21 cellular contexts compared by ENCODE assay signal in genomic region chr7:158007697-158008257, GRCh38.
DNase-seq lines count a peak whose midpoint lies in the region; ATAC-seq and TF ChIP-seq lines count a peak whose summit lies in the region.
"Had no signal": no experiment of that assay in that cellular context is flagged by ENCODE, and none has a peak within 500 bp of the region (broad histone marks: within the 10 kb centered on the region; RNA-seq: fewer than 3 reads in every experiment).

No MANE protein-coding gene starts in this region.

- no peak overlapping the region for H4K12ac ChIP-seq in trophoblast cell (ENCODE audit: low read depth, low read length)

- H3K36me3 ChIP-seq in trophoblast cell (ENCODE audit: control insufficient read depth in 1 of 2, insufficient read depth in 2 of 2, low read length in 2 of 2) (no peaks in the 10 kb centered on the region), adrenal gland (replicated peaks in 1 of 2) (no peaks in the 10 kb centered on the region)

- H3K79me2 ChIP-seq in trophoblast cell (ENCODE audit: control insufficient read depth, insufficient read depth, low read length, poor library complexity) = no peaks in the 10 kb centered on the region

- no peak overlapping the region for H2BK120ac ChIP-seq in trophoblast cell (ENCODE audit: insufficient read depth, low read length, poor library complexity)

- H3K4me1 ChIP-seq in trophoblast cell (ENCODE audit: control insufficient read depth in 1 of 2, insufficient read depth in 2 of 2, low read length in 2 of 2) (no peaks in the 10 kb centered on the region), adrenal gland (replicated peaks in 1 of 2) (no peaks in the 10 kb centered on the region)
- H3K4me1 ChIP-seq: Caco-2 had no signal

- H4K8ac ChIP-seq in trophoblast cell (ENCODE audit: low read depth, low read length) = no peak overlapping the region

- H3K4me3 Mint-ChIP-seq in activated naive CD8-positive, alpha-beta T cell treated with anti-CD3 and anti-CD28 coated beads, Interleukin-2, amount 50 U/mL, for 24 hours = no peak overlapping the region
- H3K4me3 Mint-ChIP-seq in activated naive CD8-positive, alpha-beta T cell treated with anti-CD3 and anti-CD28 coated beads for 36 hours = no peak overlapping the region
- H3K4me3 Mint-ChIP-seq: CD4-positive, alpha-beta T cell had no signal

- H3K4me3 ChIP-seq in iPS-18c (ENCODE audit: insufficient read depth, low read depth, low read length) (peak overlapping the region; percentile 28; the same call in 1 of the 2 replicates), trophoblast cell (ENCODE audit: low read depth, low read length) (peak overlapping the region; percentile 30), adrenal gland (no peak overlapping the region)
- H3K4me3 ChIP-seq: GM23248 had no signal

- no peaks in the 10 kb centered on the region for H3K27me3 ChIP-seq in trophoblast cell (ENCODE audit: insufficient read depth, low read length)
- H3K27me3 ChIP-seq in adrenal gland = no peaks in the 10 kb centered on the region

- no peak overlapping the region for H3K23ac ChIP-seq in trophoblast cell (ENCODE audit: low read length)

- no peak overlapping the region for H2AK5ac ChIP-seq in trophoblast cell (ENCODE audit: low read length)

- ATAC-seq in activated naive CD8-positive, alpha-beta T cell treated with anti-CD3 and anti-CD28 coated beads, Interleukin-2, amount 50 U/mL, for 24 hours = peak; percentile 35

- no peak overlapping the region for H3K27ac ChIP-seq in trophoblast cell (ENCODE audit: low read depth, low read length)
- no peak overlapping the region for H3K27ac ChIP-seq in adrenal gland
- H3K27ac ChIP-seq: 22Rv1, GM23248, KMS-11 had no signal

- H3K36me3 Mint-ChIP-seq in activated naive CD8-positive, alpha-beta T cell treated with anti-CD3 and anti-CD28 coated beads, Interleukin-2, amount 50 U/mL, for 24 hours (ENCODE audit: low read depth) = no peaks in the 10 kb centered on the region
- no peaks in the 10 kb centered on the region for H3K36me3 Mint-ChIP-seq in activated naive CD8-positive, alpha-beta T cell treated with anti-CD3 and anti-CD28 coated beads for 36 hours

- H3K4me2 ChIP-seq in trophoblast cell (ENCODE audit: low read length) = no peak overlapping the region
- H3K4me2 ChIP-seq: KMS-11 had no signal

- WGBS in trophoblast cell (ENCODE audit: extremely low coverage, insufficient coverage, insufficient read length) = no CpG with 5 or more reads among the region's 5 CpGs
- 58 to 80% (median 71%) methylated on average over 5 of the region's 5 CpGs for WGBS in adrenal gland, 4 donors

- no peak overlapping the region for H3K14ac ChIP-seq in trophoblast cell (ENCODE audit: low read length)

- H3K27ac Mint-ChIP-seq in activated naive CD8-positive, alpha-beta T cell treated with anti-CD3 and anti-CD28 coated beads, Interleukin-2, amount 50 U/mL, for 24 hours = no peak overlapping the region
- no peak overlapping the region for H3K27ac Mint-ChIP-seq in activated naive CD8-positive, alpha-beta T cell treated with anti-CD3 and anti-CD28 coated beads for 36 hours
- H3K27ac Mint-ChIP-seq: CD4-positive, alpha-beta T cell had no signal

- intact Hi-C loops in adrenal gland (cut with DNase I) = no loop called here

- no peak overlapping the region for H3K18ac ChIP-seq in trophoblast cell (ENCODE audit: low read length)

- peaks cover 8% of the 10 kb centered on the region for H3K4me1 Mint-ChIP-seq in activated naive CD8-positive, alpha-beta T cell treated with anti-CD3 and anti-CD28 coated beads, Interleukin-2, amount 50 U/mL, for 24 hours
- H3K4me1 Mint-ChIP-seq in activated naive CD8-positive, alpha-beta T cell treated with anti-CD3 and anti-CD28 coated beads for 36 hours = peaks cover 10% of the 10 kb centered on the region

- H2AFZ ChIP-seq in trophoblast cell (ENCODE audit: insufficient read depth, low read length, poor library complexity) = no peak overlapping the region
- H2AFZ ChIP-seq: GM23248 had no signal

- peaks cover 44% of the 10 kb centered on the region for H3K9me3 ChIP-seq in iPS-18c (ENCODE audit: control insufficient read depth, insufficient read depth, low read length)
- no peaks in the 10 kb centered on the region for H3K9me3 ChIP-seq in trophoblast cell (ENCODE audit: insufficient read depth, low read depth, low read length)
- H3K9me3 ChIP-seq in adrenal gland (replicated peaks in 1 of 3) = no peaks in the 10 kb centered on the region
- H3K9me3 ChIP-seq: Caco-2 had no signal

- no peak for TF ChIP-seq CTCF in adrenal gland (IDR thresholded peaks at IDR 0.05)

- peaks cover 2% of the 10 kb centered on the region for H3K27me3 Mint-ChIP-seq in activated naive CD8-positive, alpha-beta T cell treated with anti-CD3 and anti-CD28 coated beads, Interleukin-2, amount 50 U/mL, for 24 hours
- H3K27me3 Mint-ChIP-seq in activated naive CD8-positive, alpha-beta T cell treated with anti-CD3 and anti-CD28 coated beads for 36 hours = no peaks in the 10 kb centered on the region
- H3K27me3 Mint-ChIP-seq: CD4-positive, alpha-beta T cell had no signal

- no peak overlapping the region for H2BK5ac ChIP-seq in trophoblast cell (ENCODE audit: low read depth, low read length, poor library complexity)

- TF ChIP-seq POLR2A in erythroblast (IDR thresholded peaks at IDR 0.05; ENCODE audit: low read length) (no peak), adrenal gland (IDR thresholded peaks at IDR 0.05) (no peak)

- no peak for DNase-seq in activated naive CD8-positive, alpha-beta T cell treated with anti-CD3 and anti-CD28 coated beads, Interleukin-2, amount 50 U/mL, for 24 hours
- DNase-seq in activated naive CD8-positive, alpha-beta T cell treated with anti-CD3 and anti-CD28 coated beads for 36 hours = no peak
- DNase-seq in trophoblast cell (no peak), erythroblast (lab: John Stamatoyannopoulos, UW) (no peak), DMS53 (lab: John Stamatoyannopoulos, UW) (no peak), adrenal gland (no peak), dermis blood vessel endothelial cell (no peak)
- DNase-seq: Caco-2; CD4-positive, alpha-beta T cell; GDM1; GM23248; HCEC 1CT; MV-4-11; NCI-H187; NCI-H2107; NCI-H2227 treated with DMSO at 0.1 percent for 48 hours; NCI-H524 treated with DMSO at 0.1 percent for 48 hours; RPMI8226 had no signal

- no peak overlapping the region for H2BK12ac ChIP-seq in trophoblast cell (ENCODE audit: low read length)

- no peak overlapping the region for H4K91ac ChIP-seq in trophoblast cell (ENCODE audit: low read depth, low read length)

- no peak overlapping the region for H3K9ac ChIP-seq in trophoblast cell (ENCODE audit: low read length)
- H3K9ac ChIP-seq: GM23248, KMS-11 had no signal

- H3K4ac ChIP-seq in trophoblast cell (ENCODE audit: low read depth, low read length) = no peak overlapping the region

- H3K9me3 Mint-ChIP-seq in activated naive CD8-positive, alpha-beta T cell treated with anti-CD3 and anti-CD28 coated beads, Interleukin-2, amount 50 U/mL, for 24 hours = no peaks in the 10 kb centered on the region
- no peaks in the 10 kb centered on the region for H3K9me3 Mint-ChIP-seq in activated naive CD8-positive, alpha-beta T cell treated with anti-CD3 and anti-CD28 coated beads for 36 hours
- H3K9me3 Mint-ChIP-seq: CD4-positive, alpha-beta T cell had no signal

- no peaks in the 10 kb centered on the region for H3K79me1 ChIP-seq in trophoblast cell (ENCODE audit: low read length)

Comparison
In these comparisons a context has a peak if more than half of its experiments do, and no peak if none do; other contexts are left out.
1. H3K4me3 ChIP-seq: peak in iPS-18c (single experiment) and trophoblast cell (single experiment); none in adrenal gland (0 of 4).